13 cellular contexts compared by ENCODE assay signal in the genomic region with DNA sequence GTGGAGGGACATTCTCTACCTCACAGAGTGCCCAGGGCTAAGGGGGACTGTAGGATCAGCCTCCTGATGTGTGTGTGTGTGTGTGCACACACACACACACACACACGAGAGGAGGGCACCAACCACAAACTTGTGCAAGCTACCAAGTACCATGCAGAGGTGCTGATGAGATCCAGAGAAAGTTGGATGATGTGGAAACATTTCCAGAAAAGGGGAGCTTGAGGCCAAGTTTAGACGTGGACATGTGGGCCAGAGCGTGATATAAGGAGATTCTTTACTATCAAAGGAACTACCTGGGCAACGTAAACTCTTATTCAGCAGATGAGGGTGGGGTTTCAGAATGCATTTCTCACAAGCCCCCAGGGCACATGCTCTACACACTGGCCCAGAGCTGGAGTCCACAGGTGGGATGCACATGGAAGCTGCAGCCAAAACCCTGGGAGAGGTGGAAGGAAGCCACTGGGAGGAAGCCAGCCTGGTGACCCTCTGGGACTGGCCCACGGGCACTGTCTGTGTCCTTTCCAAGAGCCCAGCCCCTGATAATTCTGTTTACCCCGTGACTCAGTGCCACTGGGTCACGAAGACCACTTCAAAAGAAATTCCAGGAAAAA. TPM values are rescaled to one million over a fixed set of nuclear protein-coding genes. Genes with fewer than 3 reads are reported as not detected.
A peak's percentile ranks its signal among the peaks of the same experiment; 100 is the strongest.
DNase-seq lines count a peak whose midpoint lies in the region; ATAC-seq, FAIRE-seq and TF ChIP-seq lines count a peak whose summit lies in the region.
"Had no signal": no experiment of that assay in that cellular context is flagged by ENCODE, and none has a peak within 500 bp of the region (broad histone marks: within the 10 kb centered on the region; RNA-seq: fewer than 3 reads in every experiment).

No MANE protein-coding gene starts in this region.

- RAD21 ChIA-PET in GM12878 (lab: Charles Lee; ENCODE audit: unreplicated experiment): interaction anchor here (1.1 to 2.1 kb wide), 3 partner anchors 26 to 163 kb away, joined by 3 to 7 read pairs (median 5); no protein-coding TSS in a partner anchor

- peaks cover 45 to 82% of the 10 kb centered on the region in 2 experiments for H3K4me1 ChIP-seq in SK-N-SH (ENCODE audit: control insufficient read depth in 1 of 2, insufficient read depth in 2 of 2, low read depth in 1 of 2, low read length in 1 of 2)
- H3K4me1 ChIP-seq in GM12878 (ENCODE audit: control insufficient read depth, insufficient read depth, low read length): peaks cover 23% of the 10 kb centered on the region
- H3K4me1 ChIP-seq in mucosa of rectum (ENCODE audit: control insufficient read depth in 2 of 2, insufficient read depth in 2 of 2, low read length in 2 of 2): peaks cover 11 to 13% of the 10 kb centered on the region in 2 donors
- H3K4me1 ChIP-seq in transverse colon: peaks cover 19 to 37% (median 30%) of the 10 kb centered on the region in 4 donors

- TF ChIP-seq RAD21 in SK-N-SH (IDR thresholded peaks at IDR 0.05; ENCODE audit: low read length) (no peak), GM12878 (IDR thresholded peaks at IDR 0.05; ENCODE audit: insufficient read depth, low read depth, low read length) (no peak)

- peaks cover 20% of the 10 kb centered on the region for H3K4me1 Mint-ChIP-seq in activated CD8-positive, alpha-beta memory T cell treated with anti-CD3 and anti-CD28 coated beads, Interleukin-2, amount 10 ng/mL, durations not matched to agents 7 days and 5 days

- no TSS peak for BruUV-seq in GM12878 (replicated peaks; lab: Mats Ljungman, UMichigan)

- H3K4me3 ChIP-seq in SK-N-SH (ENCODE audit: low read depth in 2 of 2, low read length in 1 of 2) (no peak overlapping the region), GM12878 (no peak overlapping the region), mucosa of rectum (ENCODE audit: low read length in 2 of 2) (no peak overlapping the region), transverse colon (no peak overlapping the region)

- TF ChIP-seq EP300 in SK-N-SH (IDR thresholded peaks at IDR 0.05; ENCODE audit: borderline replicate concordance in 1 of 2, low read depth in 1 of 2, low read length in 1 of 2) (no peak), GM12878 (IDR thresholded peaks at IDR 0.05; ENCODE audit: borderline replicate concordance in 1 of 2, control insufficient read depth in 1 of 2, low read depth in 2 of 2, low read length in 2 of 2) (no peak), transverse colon (IDR thresholded peaks at IDR 0.05; ENCODE audit: low read depth) (peak; percentile 44)

- no peaks in the 10 kb centered on the region for H3K36me3 ChIP-seq in SK-N-SH (replicated peaks in 1 of 2; ENCODE audit: control insufficient read depth in 1 of 2, insufficient read depth in 2 of 2, low read length in 1 of 2)
- H3K36me3 ChIP-seq in GM12878 (ENCODE audit: control insufficient read depth in 2 of 2, insufficient read depth in 2 of 2, low read length in 1 of 2): no peaks in the 10 kb centered on the region
- H3K36me3 ChIP-seq in mucosa of rectum (ENCODE audit: control insufficient read depth in 2 of 2, insufficient read depth in 2 of 2, low read length in 2 of 2): peaks cover 0 to 1% of the 10 kb centered on the region in 2 donors
- H3K36me3 ChIP-seq in transverse colon: no peaks in the 10 kb centered on the region

- no peak overlapping the region for H3K4me3 Mint-ChIP-seq in activated CD8-positive, alpha-beta memory T cell treated with anti-CD3 and anti-CD28 coated beads, Interleukin-2, amount 10 ng/mL, durations not matched to agents 7 days and 5 days
- H3K4me3 Mint-ChIP-seq: activated CD4-positive, alpha-beta memory T cell treated with anti-CD3 and anti-CD28 coated beads, Interleukin-2, amount 10 ng/mL, durations not matched to agents 7 days and 5 days; endodermal cell; T-helper 1 cell treated with Interleukin-12 subunit alpha and Interleukin-12 subunit beta and Interleukin-4 antibody, amounts not matched to agents 30 μg/mL and 1 μg/mL, for 36 hours had no signal

- H3K4me2 ChIP-seq in SK-N-SH: 0 out of 2 replicates have a peak overlapping the region, but pooled peaks have one; percentile 51
- H3K4me2 ChIP-seq in GM12878 (ENCODE audit: control insufficient read depth, insufficient read depth): no peak overlapping the region; the same call in 1 of the 2 replicates

- H3F3A ChIP-seq in SK-N-SH (replicated peaks; ENCODE audit: insufficient read depth): peaks cover 7% of the 10 kb centered on the region

- H2AFZ ChIP-seq in SK-N-SH (ENCODE audit: low read depth) (no peak overlapping the region), GM12878 (ENCODE audit: control insufficient read depth, low read depth, low read length) (no peak overlapping the region)

- POLR2A ChIA-PET in SK-N-SH (lab: Yijun Ruan, JAX) (interaction anchor here (0.6 to 1.0 kb wide), 2 partner anchors 48 to 54 kb away, joined by 4 to 7 read pairs; partner anchors contain the start of gene DLG5), GM12878 (lab: Charles Lee) (no interaction called here)

- H4K20me1 ChIP-seq in SK-N-SH (ENCODE audit: insufficient read depth) (peaks cover 67% of the 10 kb centered on the region), GM12878 (ENCODE audit: control insufficient read depth, insufficient read depth) (no peaks in the 10 kb centered on the region)

- DNase-seq in SK-N-SH (no peak), GM12878 (ENCODE audit: low read depth, low spot score) (no peak), transverse colon (no peak), epidermal melanocyte (ENCODE audit: insufficient read length, low spot score) (no peak), posterior vena cava (ENCODE audit: low spot score) (no peak)
- DNase-seq in activated CD8-positive, alpha-beta memory T cell treated with anti-CD3 and anti-CD28 coated beads, Interleukin-2, amount 10 ng/mL, durations not matched to agents 7 days and 5 days: no peak
- DNase-seq: endodermal cell, NCI-H146 had no signal

- no peaks in the 10 kb centered on the region for H3K36me3 Mint-ChIP-seq in activated CD8-positive, alpha-beta memory T cell treated with anti-CD3 and anti-CD28 coated beads, Interleukin-2, amount 10 ng/mL, durations not matched to agents 7 days and 5 days

- in situ Hi-C loops in GM12878 (cut with MboI) (no loop called here), transverse colon (cut with MboI; ENCODE audit: low pct_ligation_motif_present in 1 of 4, low pct_unique_long_range_greater_than_20kb in 1 of 4, low sequenced_read_pairs in 3 of 4) (loop anchor here in 1 of 4 donors (25.0 kb wide), 1 partner anchor 89 kb away; no protein-coding TSS in a partner anchor)

- H3K27me3 ChIP-seq in SK-N-SH (ENCODE audit: insufficient read depth): no peaks in the 10 kb centered on the region
- no peaks in the 10 kb centered on the region for H3K27me3 ChIP-seq in GM12878 (replicated peaks in 1 of 2; ENCODE audit: control insufficient read depth in 2 of 2, insufficient read depth in 2 of 2, low read length in 1 of 2)
- H3K27me3 ChIP-seq in mucosa of rectum (ENCODE audit: control insufficient read depth in 2 of 2, insufficient read depth in 2 of 2, low read length in 2 of 2): no peaks in the 10 kb centered on the region
- H3K27me3 ChIP-seq in transverse colon: no peaks in the 10 kb centered on the region

- 89% methylated on average over 5 of the region's 7 CpGs for WGBS in SK-N-SH (ENCODE audit: low lambda C conversion rate)
- WGBS in GM12878 (ENCODE audit: insufficient coverage, insufficient replicate concordance, low lambda C conversion rate, missing lambda C conversion rate): 59% methylated on average over 7 of the region's 7 CpGs
- WGBS in transverse colon (ENCODE audit: low coverage in 1 of 2), 2 donors: 82% methylated on average over 7 of the region's 7 CpGs; no CpG with 5 or more reads in 1 of the 2 donors

- H3K9ac ChIP-seq in SK-N-SH (no peak overlapping the region), GM12878 (ENCODE audit: control insufficient read depth, insufficient read depth, low read length) (peak overlapping the region; percentile 52; the same call in 1 of the 2 replicates), mucosa of rectum (ENCODE audit: low read depth in 1 of 2, low read length in 2 of 2) (no peak overlapping the region)

- TF ChIP-seq POLR2A in GM12878 (IDR thresholded peaks at IDR 0.05; ENCODE audit: low read depth, low read length): no peak
- no peak for TF ChIP-seq POLR2A in transverse colon (IDR thresholded peaks at IDR 0.05)

- H3K27ac Mint-ChIP-seq in activated CD8-positive, alpha-beta memory T cell treated with anti-CD3 and anti-CD28 coated beads, Interleukin-2, amount 10 ng/mL, durations not matched to agents 7 days and 5 days: no peak overlapping the region

- no peak for FAIRE-seq in GM12878 (lab: Jason Lieb, UNC)

- peaks cover 3% of the 10 kb centered on the region for H3K27me3 Mint-ChIP-seq in activated CD8-positive, alpha-beta memory T cell treated with anti-CD3 and anti-CD28 coated beads, Interleukin-2, amount 10 ng/mL, durations not matched to agents 7 days and 5 days
- H3K27me3 Mint-ChIP-seq: activated CD4-positive, alpha-beta memory T cell treated with anti-CD3 and anti-CD28 coated beads, Interleukin-2, amount 10 ng/mL, durations not matched to agents 7 days and 5 days had no signal

- TF ChIP-seq CTCF in SK-N-SH (IDR thresholded peaks at IDR 0.05): no peak
- TF ChIP-seq CTCF in GM12878 (IDR thresholded peaks at IDR 0.05 in 2 of 3, conservative IDR thresholded peaks at IDR 0.05 in 1 of 3; ENCODE audit: control insufficient read depth in 2 of 3, extremely low read depth in 1 of 3, insufficient read depth in 1 of 3, low read depth in 3 of 3, low read length in 3 of 3): no peak
- TF ChIP-seq CTCF in transverse colon (IDR thresholded peaks at IDR 0.05): no peak

- CTCF ChIA-PET in SK-N-SH (lab: Yijun Ruan, JAX): interaction anchor here (1.3 kb wide), 2 partner anchors 9 to 54 kb away, joined by 3 to 4 read pairs; partner anchors contain the start of gene DLG5
- CTCF ChIA-PET in GM12878 (lab: Yijun Ruan, JAX): interaction anchor here (0.7 to 2.7 kb wide), 4 partner anchors 13 to 157 kb away, joined by 3 to 14 read pairs (median 4); no protein-coding TSS in a partner anchor
- CTCF ChIA-PET in activated CD8-positive, alpha-beta memory T cell treated with anti-CD3 and anti-CD28 coated beads, Interleukin-2, amount 10 ng/mL, durations not matched to agents 7 days and 5 days (lab: Charles Lee): interaction anchor here (1.0 to 1.1 kb wide), 2 partner anchors 26 to 162 kb away, joined by 3 to 4 read pairs; no protein-coding TSS in a partner anchor

- intact Hi-C loops in GM12878 (cut with micrococcal nuclease; ENCODE audit: unreplicated experiment) (no loop called here), transverse colon (cut with DNase I; ENCODE audit: low total_unique reads) (loop anchor here (2.0 kb wide), 1 partner anchor 98 kb away; no protein-coding TSS in a partner anchor), posterior vena cava (cut with DNase I) (no loop called here)

- H3K9me3 ChIP-seq in SK-N-SH (no peaks in the 10 kb centered on the region), GM12878 (replicated peaks; ENCODE audit: control insufficient read depth, insufficient read depth, low read length) (no peaks in the 10 kb centered on the region), mucosa of rectum (ENCODE audit: control insufficient read depth in 2 of 2, low read length in 2 of 2) (no peaks in the 10 kb centered on the region), transverse colon (no peaks in the 10 kb centered on the region)

- peak overlapping the region; percentile 56 to 98; a peak in 3 of 4 replicates for H3K27ac ChIP-seq in SK-N-SH (ENCODE audit: low read depth in 2 of 2, low read length in 1 of 2)
- H3K27ac ChIP-seq in GM12878 (ENCODE audit: control insufficient read depth, insufficient read depth): peak overlapping the region; percentile 88; the same call in 1 of the 2 replicates
- peak overlapping the region; percentile 0 to 10 for H3K27ac ChIP-seq in mucosa of rectum (ENCODE audit: low read depth in 2 of 2, low read length in 2 of 2)
- H3K27ac ChIP-seq in transverse colon: peak overlapping the region; percentile 75 to 82 (median 80)
- H3K27ac ChIP-seq: 22Rv1 had no signal

- SMC1A ChIA-PET in GM12878 (lab: Charles Lee; ENCODE audit: uncharacterized antibody, unreplicated experiment): interaction anchor here (0.6 to 2.9 kb wide), 4 partner anchors 14 to 155 kb away, joined by 3 to 10 read pairs (median 4); no protein-coding TSS in a partner anchor

- ATAC-seq in SK-N-SH treated with all-trans-retinoic acid at 6 μM for 48 hours (no peak), GM12878 (no peak)
- no peak for ATAC-seq in activated CD8-positive, alpha-beta memory T cell treated with anti-CD3 and anti-CD28 coated beads, Interleukin-2, amount 10 ng/mL, durations not matched to agents 7 days and 5 days

- H3K9me3 Mint-ChIP-seq in activated CD8-positive, alpha-beta memory T cell treated with anti-CD3 and anti-CD28 coated beads, Interleukin-2, amount 10 ng/mL, durations not matched to agents 7 days and 5 days (ENCODE audit: low read depth): no peaks in the 10 kb centered on the region
- H3K9me3 Mint-ChIP-seq: activated CD4-positive, alpha-beta memory T cell treated with anti-CD3 and anti-CD28 coated beads, Interleukin-2, amount 10 ng/mL, durations not matched to agents 7 days and 5 days; endodermal cell; T-helper 1 cell treated with Interleukin-12 subunit alpha and Interleukin-12 subunit beta and Interleukin-4 antibody, amounts not matched to agents 30 μg/mL and 1 μg/mL, for 36 hours had no signal

- H3K79me2 ChIP-seq in SK-N-SH (ENCODE audit: insufficient read depth) (peaks cover 73% of the 10 kb centered on the region), GM12878 (ENCODE audit: control insufficient read depth, insufficient read depth, low read length) (no peaks in the 10 kb centered on the region; the same call in 1 of the 2 replicates)

- H3K9me2 ChIP-seq in SK-N-SH: no peaks in the 10 kb centered on the region

RNA-seq across cellular contexts. Expression of gene DLG5, which starts 53.5 kb away (rescaled TPM):
- 15.3 and 31.3 TPM in 2 replicates for polyA plus RNA-seq in SK-N-SH (2012; rRNA removed)
- 17.4 and 24.5 TPM in 2 replicates for polyA plus RNA-seq in SK-N-SH (2012; cell fraction: cytosol; rRNA removed)
- polyA plus RNA-seq in SK-N-SH (2012; cell fraction: nucleus; rRNA removed): 61.3 and 63.0 TPM in 2 replicates
- 13.3 and 16.7 TPM in 2 replicates for total RNA-seq in GM12878 (2013; cell fraction: nucleolus; rRNA removed)
- 2.4 and 2.8 TPM in 2 replicates for total RNA-seq in GM12878 (2014; rRNA removed)
- total RNA-seq in GM12878 (2014; rRNA removed; fragmentation: Illumina TruSeq; extraction: Trizol): 2.3 and 2.7 TPM in 2 replicates
- total RNA-seq in GM12878 (2021): 5.4 and 6.6 TPM in 2 replicates
- 1.8 TPM for polyA plus RNA-seq in GM12878 (2011; ENCODE audit: low read depth)
- polyA plus RNA-seq in GM12878 (2011; rRNA removed): 4.3 and 4.4 TPM in 2 replicates
- polyA plus RNA-seq in GM12878 (2011; cell fraction: cytosol; rRNA removed): 5.7 and 6.3 TPM in 2 replicates
- polyA plus RNA-seq in GM12878 (2011; cell fraction: nucleus; rRNA removed): 47.0 and 47.1 TPM in 2 replicates
- polyA plus RNA-seq in GM12878 (2012): 2.6 and 3.8 TPM in 2 replicates
- 2.7 and 3.6 TPM in 2 replicates for polyA plus RNA-seq in GM12878 (2014; fragmentation: Illumina TruSeq; extraction: Trizol)
- polyA plus RNA-seq in GM12878 (2014; fragmentation: Nextera tagmentation; extraction: Ambion mirVana): under 1 TPM; 0.18 to 0.22 TPM
- polyA plus RNA-seq in GM12878 (2014; rRNA removed): 3.7 and 5.3 TPM in 2 replicates
- polyA plus RNA-seq in GM12878 (2016; fragmentation: Nextera tagmentation; extraction: Ambion mirVana): under 1 TPM; 0.55 to 0.88 TPM
- polyA minus RNA-seq in GM12878 (2011; rRNA and poly(A)+ RNA removed): 6.6 and 8.6 TPM in 2 replicates
- 3.2 and 3.5 TPM in 2 replicates for polyA minus RNA-seq in GM12878 (2011; cell fraction: cytosol; rRNA and poly(A)+ RNA removed)
- polyA minus RNA-seq in GM12878 (2011; cell fraction: nucleus; rRNA and poly(A)+ RNA removed): 7.5 and 17.6 TPM in 2 replicates
- total RNA-seq in transverse colon: 10 to 100 TPM; 31.4 to 90.1 (median 44.6) TPM
- total RNA-seq in activated CD8-positive, alpha-beta memory T cell treated with anti-CD3 and anti-CD28 coated beads, Interleukin-2, amount 10 ng/mL, durations not matched to agents 7 days and 5 days: 1 to 10 TPM; 3.0 to 4.8 TPM
- total RNA-seq in posterior vena cava: 10 to 100 TPM; 34.4 to 39.9 TPM

Comparison
In these comparisons a context has a peak if more than half of its experiments do, and no peak if none do; other contexts are left out.
1. H3K27ac ChIP-seq: peak in every context shown above with its lines; median percentile 88 in GM12878; 80 in transverse colon; 77 in SK-N-SH; 5 in mucosa of rectum.